ENCODE assay signal across 25 cellular contexts in genomic region chr16:4877298-4877685, GRCh38. TPM values are rescaled to one million over a fixed set of nuclear protein-coding genes. Genes with fewer than 3 reads are reported as not detected.
"Had no signal": no experiment of that assay in that cellular context is flagged by ENCODE, and none has a peak within 500 bp of the region (broad histone marks: within the 10 kb centered on the region; RNA-seq: fewer than 3 reads in every experiment).

No MANE protein-coding gene starts in this region.

- H3K27ac Mint-ChIP-seq: activated B cell treated with CpG ODN at 0.5 μM for 24 hours; activated CD4-positive, alpha-beta T cell treated with anti-CD3 and anti-CD28 coated beads, Interleukin-2, amount 10 ng/mL, durations not matched to agents 24 days and 14 days; activated naive CD4-positive, alpha-beta T cell treated with anti-CD3 and anti-CD28 coated beads for 36 hours; activated naive CD8-positive, alpha-beta T cell treated with anti-CD3 and anti-CD28 coated beads, Interleukin-2, amount 10 ng/mL, durations not matched to agents 7 days and 5 days; activated T-cell treated with anti-CD3 and anti-CD28 coated beads, Interleukin-2, amount 50 U/mL, for 24 hours; T-helper 1 cell treated with Interleukin-12 subunit alpha and Interleukin-12 subunit beta and Interleukin-4 antibody, amounts not matched to agents 30 μg/mL and 1 μg/mL, for 36 hours had no signal

- H3K4me1 Mint-ChIP-seq: activated B cell treated with CpG ODN at 0.5 μM for 24 hours; activated CD4-positive, alpha-beta T cell treated with anti-CD3 and anti-CD28 coated beads, Interleukin-2, amount 10 ng/mL, durations not matched to agents 24 days and 14 days; activated naive CD8-positive, alpha-beta T cell treated with anti-CD3 and anti-CD28 coated beads, Interleukin-2, amount 10 ng/mL, durations not matched to agents 7 days and 5 days had no signal

- H3K4me3 ChIP-seq: adrenal gland, Peyer's patch, SJSA1 had no signal

- DNase-seq: activated B cell treated with CpG ODN at 0.5 μM for 24 hours; activated CD4-positive, alpha-beta T cell treated with anti-CD3 and anti-CD28 coated beads for 1 hour; activated CD4-positive, alpha-beta T cell treated with anti-CD3 and anti-CD28 coated beads, Interleukin-2, amount 10 ng/mL, durations not matched to agents 24 days and 14 days; activated CD4-positive, alpha-beta T cell treated with anti-CD3 and anti-CD28 coated beads, Interleukin-2, amount 50 U/mL, for 48 hours; activated CD8-positive, alpha-beta memory T cell treated with anti-CD3 and anti-CD28 coated beads, Interleukin-2, amount 50 U/mL, for 48 hours; activated gamma-delta T cell; activated naive CD4-positive, alpha-beta T cell treated with anti-CD3 and anti-CD28 coated beads for 36 hours; activated naive CD8-positive, alpha-beta T cell treated with anti-CD3 and anti-CD28 coated beads, Interleukin-2, amount 10 ng/mL, durations not matched to agents 7 days and 5 days; activated T-cell treated with anti-CD3 and anti-CD28 coated beads, Interleukin-2, amount 50 U/mL, for 24 hours; adrenal gland; anterior cingulate cortex; central memory CD4-positive, alpha-beta T cell; Karpas-422; MM.1S; NCI-H1105; NCI-H1436; NCI-H1694 treated with DMSO at 0.1 percent for 48 hours; NCI-H2029 treated with DMSO at 0.1 percent for 48 hours; NCI-H510A treated with DMSO at 0.1 percent for 48 hours; Peyer's patch; SHP77; T-helper 9 cell had no signal

- FAIRE-seq: bronchial epithelial cell had no signal

- H3K9me3 ChIP-seq: adrenal gland, Peyer's patch, SJSA1 had no signal

- H3K27ac ChIP-seq: adrenal gland, Peyer's patch, SJSA1 had no signal

- H3K4me1 ChIP-seq: Peyer's patch had no signal

- H3K4me3 Mint-ChIP-seq: activated B cell treated with CpG ODN at 0.5 μM for 24 hours; activated CD4-positive, alpha-beta T cell treated with anti-CD3 and anti-CD28 coated beads, Interleukin-2, amount 10 ng/mL, durations not matched to agents 24 days and 14 days; activated naive CD4-positive, alpha-beta T cell treated with anti-CD3 and anti-CD28 coated beads for 36 hours; activated naive CD8-positive, alpha-beta T cell treated with anti-CD3 and anti-CD28 coated beads, Interleukin-2, amount 10 ng/mL, durations not matched to agents 7 days and 5 days; activated T-cell treated with anti-CD3 and anti-CD28 coated beads, Interleukin-2, amount 50 U/mL, for 24 hours; T-helper 1 cell treated with Interleukin-12 subunit alpha and Interleukin-12 subunit beta and Interleukin-4 antibody, amounts not matched to agents 30 μg/mL and 1 μg/mL, for 36 hours had no signal

- H3K27me3 Mint-ChIP-seq: activated B cell treated with CpG ODN at 0.5 μM for 24 hours; activated CD4-positive, alpha-beta T cell treated with anti-CD3 and anti-CD28 coated beads, Interleukin-2, amount 10 ng/mL, durations not matched to agents 24 days and 14 days; activated naive CD8-positive, alpha-beta T cell treated with anti-CD3 and anti-CD28 coated beads, Interleukin-2, amount 10 ng/mL, durations not matched to agents 7 days and 5 days; activated T-cell treated with anti-CD3 and anti-CD28 coated beads, Interleukin-2, amount 50 U/mL, for 24 hours had no signal

- H3K27me3 ChIP-seq: adrenal gland, Peyer's patch, SJSA1 had no signal

- H3K9me3 Mint-ChIP-seq: activated B cell treated with CpG ODN at 0.5 μM for 24 hours; activated CD4-positive, alpha-beta T cell treated with anti-CD3 and anti-CD28 coated beads, Interleukin-2, amount 10 ng/mL, durations not matched to agents 24 days and 14 days; activated naive CD4-positive, alpha-beta T cell treated with anti-CD3 and anti-CD28 coated beads for 36 hours; activated naive CD8-positive, alpha-beta T cell treated with anti-CD3 and anti-CD28 coated beads, Interleukin-2, amount 10 ng/mL, durations not matched to agents 7 days and 5 days; activated T-cell treated with anti-CD3 and anti-CD28 coated beads, Interleukin-2, amount 50 U/mL, for 24 hours; T-helper 1 cell treated with Interleukin-12 subunit alpha and Interleukin-12 subunit beta and Interleukin-4 antibody, amounts not matched to agents 30 μg/mL and 1 μg/mL, for 36 hours had no signal

RNA-seq across cellular contexts. Expression of gene PPL, which starts 59.7 kb away (rescaled TPM):
- total RNA-seq: activated CD4-positive, alpha-beta T cell treated with anti-CD3 and anti-CD28 coated beads, Interleukin-2, amount 10 ng/mL, durations not matched to agents 24 days and 14 days; activated naive CD8-positive, alpha-beta T cell treated with anti-CD3 and anti-CD28 coated beads, Interleukin-2, amount 10 ng/mL, durations not matched to agents 7 days and 5 days had no signal
